In the genomic region with DNA sequence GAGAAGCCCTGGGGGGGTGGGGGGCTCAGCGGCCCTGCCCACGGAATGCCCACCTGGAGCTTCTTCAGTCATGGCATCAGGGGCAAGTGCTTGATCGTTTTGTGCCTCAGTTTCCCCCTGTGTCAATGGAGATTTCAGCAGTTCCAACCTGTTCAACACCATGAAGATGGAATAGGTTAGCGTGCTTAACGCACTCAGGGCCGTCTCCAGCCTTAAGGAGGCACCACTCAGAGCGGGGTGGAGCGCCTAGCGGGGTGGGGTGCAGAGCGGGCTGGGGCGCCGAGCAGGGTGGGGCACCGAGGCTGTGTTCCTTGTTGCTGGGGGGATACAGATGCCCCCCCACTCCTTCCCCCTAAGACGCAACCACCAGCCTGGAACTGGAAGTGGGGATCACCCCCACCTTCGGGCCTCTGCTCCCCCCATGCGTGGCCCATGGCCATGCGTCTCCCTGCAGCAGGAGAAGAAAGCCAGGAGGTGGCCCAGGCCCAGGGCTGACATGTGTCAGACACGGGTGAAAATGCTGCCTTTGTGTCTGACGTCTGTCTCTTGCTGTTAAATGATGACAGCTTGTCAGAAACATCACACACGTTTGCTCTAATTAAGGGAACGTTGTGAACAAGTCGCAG, we compare ENCODE assay signal across 7 cellular contexts.
DNase-seq lines count a peak whose midpoint lies in the region; ATAC-seq and TF ChIP-seq lines count a peak whose summit lies in the region.
"Not testable (repeated sequence)": the region's sequence is repeated elsewhere in the genome, so short reads cannot be mapped to it uniquely, and the experiment has no call there.

No MANE protein-coding gene starts in this region.

- CTCF ChIA-PET in SK-N-SH (lab: Yijun Ruan, JAX) = not testable (repeated sequence)

- H3K9me3 ChIP-seq in SK-N-SH; right cardiac atrium (ENCODE audit: control insufficient read depth, low read length); neural cell (ENCODE audit: low read length): not testable (repeated sequence)
- peaks cover 0 to 23% (median 4%) of the 10 kb centered on the region in 11 donors for H3K9me3 ChIP-seq in heart right ventricle

- ATAC-seq in heart right ventricle (peak in 7 of 8 donors; percentile 3 to 81 (median 46)), right cardiac atrium (peak; percentile 1 to 67)
- peak; percentile 18 for ATAC-seq in stimulated activated effector memory CD8-positive, alpha-beta T cell treated with anti-CD3 and anti-CD28 coated beads, Interleukin-12 subunit alpha, Interleukin-12 subunit beta, amount 100 ng/mL, for 72 hours

- 69% methylated on average over 22 of the region's 22 CpGs for WGBS in SK-N-SH (ENCODE audit: low lambda C conversion rate)
- WGBS in heart right ventricle, 2 donors = 63 to 68% methylated on average over 22 of the region's 22 CpGs
- WGBS in right cardiac atrium = 65% methylated on average over 22 of the region's 22 CpGs

- not testable (repeated sequence) for H3K36me3 ChIP-seq in SK-N-SH (replicated peaks in 1 of 2; ENCODE audit: control insufficient read depth in 1 of 2, insufficient read depth in 2 of 2, low read length in 1 of 2); heart right ventricle; neural cell (ENCODE audit: insufficient read depth, low read length)

- TF ChIP-seq EP300 in SK-N-SH (IDR thresholded peaks at IDR 0.05; ENCODE audit: borderline replicate concordance in 1 of 2, low read depth in 1 of 2, low read length in 1 of 2) = not testable (repeated sequence)
- peak; percentile 87 for TF ChIP-seq EP300 in neural cell (conservative IDR thresholded peaks at IDR 0.05; ENCODE audit: poor library complexity, severe bottlenecking)

- TF ChIP-seq RAD21 in SK-N-SH (IDR thresholded peaks at IDR 0.05; ENCODE audit: low read length); neural cell (conservative IDR thresholded peaks at IDR 0.05): not testable (repeated sequence)

- H2AFZ ChIP-seq in SK-N-SH (ENCODE audit: low read depth); neural cell (ENCODE audit: low read depth, low read length): not testable (repeated sequence)

- H3K27me3 Mint-ChIP-seq in CD14-positive monocyte (ENCODE audit: low read depth in 3 of 3); glutamatergic neuron (ENCODE audit: unreplicated experiment): not testable (repeated sequence)

- not testable (repeated sequence) for H3K36me3 Mint-ChIP-seq in CD14-positive monocyte; stimulated activated effector memory CD8-positive, alpha-beta T cell treated with anti-CD3 and anti-CD28 coated beads, Interleukin-12 subunit alpha, Interleukin-12 subunit beta, amount 100 ng/mL, for 72 hours
- peaks cover 16% of the 10 kb centered on the region for H3K36me3 Mint-ChIP-seq in glutamatergic neuron (ENCODE audit: unreplicated experiment)

- not testable (repeated sequence) for TF ChIP-seq CTCF in CD14-positive monocyte (IDR thresholded peaks at IDR 0.05); SK-N-SH (IDR thresholded peaks at IDR 0.05); glutamatergic neuron (IDR thresholded peaks at IDR 0.05; ENCODE audit: partially characterized antibody, unreplicated experiment); heart right ventricle (IDR thresholded peaks at IDR 0.05); neural cell (IDR thresholded peaks at IDR 0.05; ENCODE audit: poor library complexity, severe bottlenecking)

- not testable (repeated sequence) for H3K9me2 ChIP-seq in SK-N-SH; neural cell (ENCODE audit: insufficient read depth, low read length)

- H3K4me1 ChIP-seq in SK-N-SH (ENCODE audit: control insufficient read depth in 1 of 2, insufficient read depth in 2 of 2, low read depth in 1 of 2, low read length in 1 of 2) (peaks cover 0 to 43% of the 10 kb centered on the region in 2 experiments; a peak in 1 of 4 replicates), heart right ventricle (peaks cover 0 to 10% (median 0%) of the 10 kb centered on the region in 9 donors)
- H3K4me1 ChIP-seq in right cardiac atrium (ENCODE audit: control insufficient read depth, insufficient read depth, low read length) = not testable (repeated sequence)

- not testable (repeated sequence) for H3K4me1 Mint-ChIP-seq in CD14-positive monocyte; glutamatergic neuron (ENCODE audit: low read depth, unreplicated experiment); stimulated activated effector memory CD8-positive, alpha-beta T cell treated with anti-CD3 and anti-CD28 coated beads, Interleukin-12 subunit alpha, Interleukin-12 subunit beta, amount 100 ng/mL, for 72 hours

- intact Hi-C loops in CD14-positive monocyte (cut with micrococcal nuclease); heart right ventricle (cut with DNase I); right cardiac atrium (cut with DNase I): not testable (repeated sequence)

- not testable (repeated sequence) for H3K4me3 Mint-ChIP-seq in CD14-positive monocyte; glutamatergic neuron (ENCODE audit: unreplicated experiment); stimulated activated effector memory CD8-positive, alpha-beta T cell treated with anti-CD3 and anti-CD28 coated beads, Interleukin-12 subunit alpha, Interleukin-12 subunit beta, amount 100 ng/mL, for 72 hours

- H3K9me3 Mint-ChIP-seq in CD14-positive monocyte (peaks cover 8 to 18% (median 11%) of the 10 kb centered on the region in 7 donors), glutamatergic neuron (ENCODE audit: unreplicated experiment) (peaks cover 16% of the 10 kb centered on the region)
- H3K9me3 Mint-ChIP-seq in stimulated activated effector memory CD8-positive, alpha-beta T cell treated with anti-CD3 and anti-CD28 coated beads, Interleukin-12 subunit alpha, Interleukin-12 subunit beta, amount 100 ng/mL, for 72 hours = not testable (repeated sequence)

- not testable (repeated sequence) for H3K4me2 ChIP-seq in SK-N-SH; neural cell (ENCODE audit: low read length)

- not testable (repeated sequence) for H3K27me3 ChIP-seq in SK-N-SH (ENCODE audit: insufficient read depth); heart right ventricle; right cardiac atrium (ENCODE audit: control insufficient read depth, insufficient read depth); neural cell (ENCODE audit: insufficient read depth, low read depth, low read length)

- H4K20me1 ChIP-seq in SK-N-SH (ENCODE audit: insufficient read depth); neural cell (ENCODE audit: insufficient read depth): not testable (repeated sequence)

- not testable (repeated sequence) for H3K4me3 ChIP-seq in SK-N-SH (ENCODE audit: low read depth in 2 of 2, low read length in 1 of 2); heart right ventricle; right cardiac atrium (ENCODE audit: low read length); neural cell (ENCODE audit: low read length)

- H3F3A ChIP-seq in SK-N-SH (replicated peaks; ENCODE audit: insufficient read depth); neural cell (ENCODE audit: insufficient read depth, low read length, poor library complexity, severe bottlenecking): not testable (repeated sequence)

- not testable (repeated sequence) for H3K27ac Mint-ChIP-seq in CD14-positive monocyte; stimulated activated effector memory CD8-positive, alpha-beta T cell treated with anti-CD3 and anti-CD28 coated beads, Interleukin-12 subunit alpha, Interleukin-12 subunit beta, amount 100 ng/mL, for 72 hours
- H3K27ac Mint-ChIP-seq in glutamatergic neuron (ENCODE audit: unreplicated experiment) = peak overlapping the region; percentile 28

- POLR2A ChIA-PET in SK-N-SH (lab: Yijun Ruan, JAX) = not testable (repeated sequence)

- H3K27ac ChIP-seq in SK-N-SH (ENCODE audit: low read depth in 2 of 2, low read length in 1 of 2) (peak overlapping the region in 1 of 2 experiments; percentile 98; a peak in 2 of 4 replicates), heart right ventricle (peak overlapping the region in 9 of 10 donors; percentile 45 to 84 (median 72)), neural cell (ENCODE audit: low read length) (peak overlapping the region; percentile 67)
- not testable (repeated sequence) for H3K27ac ChIP-seq in right cardiac atrium (ENCODE audit: low read length)

- H3K9ac ChIP-seq in SK-N-SH = not testable (repeated sequence)
- H3K9ac ChIP-seq in neural cell (ENCODE audit: low read length) = peak overlapping the region; percentile 44

- not testable (repeated sequence) for H3K79me2 ChIP-seq in SK-N-SH (ENCODE audit: insufficient read depth); neural cell (replicated peaks; ENCODE audit: insufficient read depth, low read length)

- peak; percentile 6 for DNase-seq in CD14-positive monocyte (ENCODE audit: low spot score)
- peak; percentile 69 for DNase-seq in SK-N-SH
- DNase-seq in glutamatergic neuron; heart right ventricle; right cardiac atrium; stimulated activated effector memory CD8-positive, alpha-beta T cell treated with anti-CD3 and anti-CD28 coated beads, Interleukin-12 subunit alpha, Interleukin-12 subunit beta, amount 100 ng/mL, for 72 hours (ENCODE audit: low spot score in 2 of 2): not testable (repeated sequence)

TF ChIP-seq in neural cell, 6 proteins besides CTCF, POLR2A, EP300 and RAD21:
- peak; percentile 85 for TF ChIP-seq POLR2AphosphoS5 (IDR thresholded peaks at IDR 0.05)
